Comparison of ENCODE assay signal across 16 cellular contexts in the genomic region with DNA sequence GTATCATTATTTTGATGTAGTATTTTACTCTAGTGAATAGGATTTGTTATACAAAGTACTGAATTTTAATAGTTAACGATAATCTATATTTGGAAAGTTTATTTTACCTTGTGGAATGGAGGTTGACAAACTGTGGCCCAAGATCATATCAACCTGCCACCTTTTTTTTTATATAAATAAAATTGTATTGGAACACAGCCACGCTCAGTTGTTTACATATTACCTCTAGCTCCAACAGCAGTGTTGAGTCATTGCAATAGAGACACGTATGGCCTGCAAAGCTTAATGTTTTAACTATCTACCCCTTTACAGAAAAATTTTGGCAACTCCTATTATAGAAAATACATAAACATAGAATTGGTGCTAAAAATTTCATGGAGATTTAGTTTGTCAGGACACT.
DNase-seq lines count a peak whose midpoint lies in the region; ATAC-seq and TF ChIP-seq lines count a peak whose summit lies in the region.
"Had no signal": no experiment of that assay in that cellular context is flagged by ENCODE, and none has a peak within 500 bp of the region (broad histone marks: within the 10 kb centered on the region; RNA-seq: fewer than 3 reads in every experiment).

No MANE protein-coding gene starts in this region.

- H3K36me3 ChIP-seq in mammary epithelial cell (ENCODE audit: insufficient read depth, low read length) = no peaks in the 10 kb centered on the region
- no peaks in the 10 kb centered on the region for H3K36me3 ChIP-seq in body of pancreas (replicated peaks in 1 of 2; ENCODE audit: insufficient read depth in 1 of 2, low read depth in 2 of 2)
- H3K36me3 ChIP-seq: HAP-1 had no signal

- no peak overlapping the region for H3K4me3 ChIP-seq in mammary epithelial cell (replicated peaks in 1 of 3; ENCODE audit: insufficient read depth in 1 of 3, low read depth in 2 of 3, low read length in 3 of 3)
- H3K4me3 ChIP-seq in body of pancreas = no peak overlapping the region
- H3K4me3 ChIP-seq: HAP-1 had no signal

- H4K20me1 ChIP-seq in mammary epithelial cell (ENCODE audit: insufficient read depth, low read length) = no peaks in the 10 kb centered on the region

- no peaks in the 10 kb centered on the region for H3K4me1 ChIP-seq in mammary epithelial cell (ENCODE audit: insufficient read depth, low read length)
- peaks cover 12% of the 10 kb centered on the region for H3K4me1 ChIP-seq in body of pancreas

- H3K9me3 ChIP-seq in mammary epithelial cell (replicated peaks; ENCODE audit: insufficient read depth, low read length) = no peaks in the 10 kb centered on the region
- H3K9me3 ChIP-seq in body of pancreas = no peaks in the 10 kb centered on the region
- H3K9me3 ChIP-seq: HAP-1, SK-N-SH had no signal

- no TSS peak for BruUV-seq in mammary epithelial cell (replicated peaks; lab: Mats Ljungman, UMichigan)

- 46% methylated on average over 2 of the region's 3 CpGs for WGBS in mammary epithelial cell (ENCODE audit: low coverage, missing lambda C conversion rate)
- 28 to 38% methylated on average over 3 of the region's 3 CpGs for WGBS in body of pancreas, 2 donors

- no peaks in the 10 kb centered on the region for H3K79me2 ChIP-seq in mammary epithelial cell (ENCODE audit: insufficient read depth, low read length)

- no peak overlapping the region for H3K9ac ChIP-seq in mammary epithelial cell (ENCODE audit: insufficient read depth, low read length)
- H3K9ac ChIP-seq: SK-N-SH had no signal

- ATAC-seq in body of pancreas (peak; percentile 78), HG03280 (IDR thresholded peaks at IDR 0.05; ENCODE audit: unreplicated experiment) (no peak), HG03108 (IDR thresholded peaks at IDR 0.05; ENCODE audit: unreplicated experiment) (no peak), HG03442 (IDR thresholded peaks at IDR 0.05; ENCODE audit: unreplicated experiment) (no peak)

- H3K27me3 ChIP-seq in mammary epithelial cell (ENCODE audit: insufficient read depth, low read length) (no peaks in the 10 kb centered on the region), body of pancreas (no peaks in the 10 kb centered on the region)

- TF ChIP-seq CTCF in mammary epithelial cell (conservative IDR thresholded peaks at IDR 0.05 in 1 of 2, IDR thresholded peaks at IDR 0.05 in 1 of 2; ENCODE audit: extremely low read depth in 1 of 2, insufficient read depth in 1 of 2, low read depth in 1 of 2, low read length in 2 of 2) (no peak), body of pancreas (IDR thresholded peaks at IDR 0.05) (no peak)

- in situ Hi-C loops in T47D (cut with HindIII; ENCODE audit: low pct_unique_long_range_greater_than_20kb, low sequenced_read_pairs) = no loop called here
- in situ Hi-C loops in mammary epithelial cell (cut with MboI; ENCODE audit: low sequenced_read_pairs in 2 of 2) = no loop called here

- no peak overlapping the region for H2AFZ ChIP-seq in mammary epithelial cell (ENCODE audit: low read depth, low read length)

- no peak overlapping the region for H3K27ac ChIP-seq in mammary epithelial cell (ENCODE audit: insufficient read depth, low read depth, low read length)
- H3K27ac ChIP-seq in body of pancreas = no peak overlapping the region

- no peak overlapping the region for H3K4me2 ChIP-seq in mammary epithelial cell (ENCODE audit: insufficient read depth, low read depth, low read length)
- H3K4me2 ChIP-seq: SK-N-SH had no signal

- intact Hi-C loops in mammary epithelial cell (cut with micrococcal nuclease) = no loop called here
- intact Hi-C loops in body of pancreas (cut with DNase I) = no loop called here

- dilution Hi-C loops in mammary epithelial cell (cut with HindIII; ENCODE audit: low sequenced_read_pairs) = no loop called here

- TF ChIP-seq POLR2A in body of pancreas (IDR thresholded peaks at IDR 0.05) = no peak

- DNase-seq in T47D (ENCODE audit: low read depth in 1 of 2, low spot score in 1 of 2) (peak; percentile 33 to 59), mammary epithelial cell (no peak), body of pancreas (peak in 2 of 4 donors; percentile 13 to 17), iris pigment epithelial cell (ENCODE audit: low read depth) (peak; percentile 47)
- DNase-seq: AML-193; CD4-positive, alpha-beta T cell; NCI-H1092 treated with DMSO at 0.1 percent for 48 hours; NCI-H1694; NCI-H2107; NCI-H226; NCI-H69; SK-N-SH had no signal

- CTCF ChIA-PET in mammary epithelial cell (lab: Charles Lee; ENCODE audit: low non-redundant PET) = no interaction called here
